8 cellular contexts compared by ENCODE assay signal in genomic region chrX:39477438-39478120, GRCh38.
DNase-seq lines count a peak whose midpoint lies in the region; ATAC-seq and TF ChIP-seq lines count a peak whose summit lies in the region.

No MANE protein-coding gene starts in this region.

- no TSS peak for BruUV-seq in Panc1 (replicated peaks; lab: Mats Ljungman, UMichigan)

- DNase-seq in GM13977 (ENCODE audit: low spot score) (no peak), Panc1 (ENCODE audit: low read depth, low spot score) (no peak), esophagus muscularis mucosa (ENCODE audit: extremely low spot score) (no peak), renal cortical epithelial cell (ENCODE audit: low read depth) (peak; percentile 46)

- H3K4me3 ChIP-seq in Panc1 (ENCODE audit: low read depth in 2 of 2, low read length in 2 of 2) (no peak overlapping the region), esophagus muscularis mucosa (no peak overlapping the region)

- POLR2A ChIA-PET in Panc1 (lab: Charles Lee): no interaction called here

- H3K36me3 ChIP-seq in Panc1 (ENCODE audit: control insufficient read depth, insufficient read depth, low read length): no peaks in the 10 kb centered on the region
- H3K36me3 ChIP-seq in esophagus muscularis mucosa: no peaks in the 10 kb centered on the region

- CTCF ChIA-PET in Panc1 (lab: Charles Lee): no interaction called here

- TF ChIP-seq EP300 in esophagus muscularis mucosa (IDR thresholded peaks at IDR 0.05): no peak

- H3K27me3 ChIP-seq in Panc1 (ENCODE audit: control insufficient read depth, insufficient read depth, low read length): no peaks in the 10 kb centered on the region
- H3K27me3 ChIP-seq in esophagus muscularis mucosa: no peaks in the 10 kb centered on the region

- intact Hi-C loops in Panc1 (cut with micrococcal nuclease; ENCODE audit: unreplicated experiment): no loop called here
- intact Hi-C loops in esophagus muscularis mucosa (cut with DNase I): no loop called here

- TF ChIP-seq POLR2A in esophagus muscularis mucosa (IDR thresholded peaks at IDR 0.05; ENCODE audit: low read depth): no peak

- no peak for ATAC-seq in Panc1
- ATAC-seq in HG03196 (IDR thresholded peaks at IDR 0.05; ENCODE audit: unreplicated experiment): no peak
- no peak for ATAC-seq in HG03354 (IDR thresholded peaks at IDR 0.05; ENCODE audit: poor library complexity, severe bottlenecking, unreplicated experiment)
- ATAC-seq in GM21528 (IDR thresholded peaks at IDR 0.05; ENCODE audit: low FRiP score, unreplicated experiment): no peak
- ATAC-seq in HG03460 (IDR thresholded peaks at IDR 0.05; ENCODE audit: unreplicated experiment): no peak

- TF ChIP-seq CTCF in GM13977 (IDR thresholded peaks at IDR 0.05; ENCODE audit: extremely low read depth, insufficient read depth, missing control alignments): peak; percentile 37
- peak; percentile 33; the same call in 1 of the 2 replicates for TF ChIP-seq CTCF in Panc1 (IDR thresholded peaks at IDR 0.05)
- no peak for TF ChIP-seq CTCF in esophagus muscularis mucosa (IDR thresholded peaks at IDR 0.05)

- H3K9me3 ChIP-seq in Panc1 (ENCODE audit: control insufficient read depth, insufficient read depth, low read depth, low read length) (no peaks in the 10 kb centered on the region), esophagus muscularis mucosa (no peaks in the 10 kb centered on the region)

- H3K4me1 ChIP-seq in Panc1 (ENCODE audit: control insufficient read depth, insufficient read depth, low read length): no peaks in the 10 kb centered on the region
- peaks cover 2 to 29% (median 25%) of the 10 kb centered on the region in 4 donors for H3K4me1 ChIP-seq in esophagus muscularis mucosa

- no peak overlapping the region for H3K27ac ChIP-seq in Panc1 (ENCODE audit: low read length)
- H3K27ac ChIP-seq in esophagus muscularis mucosa (replicated peaks in 1 of 4): peak overlapping the region in 3 of 4 donors; percentile 5 to 52 (median 14)

- in situ Hi-C loops in GM13977 (cut with MboI; ENCODE audit: low pct_unique_long_range_greater_than_20kb, low sequenced_read_pairs, unreplicated experiment) (no loop called here), Panc1 (cut with HindIII; ENCODE audit: low pct_unique_long_range_greater_than_20kb, low sequenced_read_pairs) (no loop called here)

- WGBS in esophagus muscularis mucosa: 60% methylated on average over 13 of the region's 24 CpGs

Comparison
In these comparisons a context has a peak if more than half of its experiments do, and no peak if none do; other contexts are left out.
1. CTCF ChIP-seq: peak in GM13977 (single experiment) and Panc1 (single experiment); none in esophagus muscularis mucosa (0 of 3).